In genomic region chr9:21710792-21711191, GRCh38 we compare ENCODE assay signal across 16 cellular contexts.
DNase-seq lines count a peak whose midpoint lies in the region; ATAC-seq and TF ChIP-seq lines count a peak whose summit lies in the region.
"Had no signal": no experiment of that assay in that cellular context is flagged by ENCODE, and none has a peak within 500 bp of the region (broad histone marks: within the 10 kb centered on the region; RNA-seq: fewer than 3 reads in every experiment).

No MANE protein-coding gene starts in this region.

- H3K4me3 Mint-ChIP-seq in T-cell (no peak overlapping the region), type B pancreatic cell (no peak overlapping the region)
- H3K4me3 Mint-ChIP-seq: activated B cell treated with CpG ODN at 0.5 μM for 24 hours had no signal

- peak overlapping the region in 1 of 2 donors; percentile 48 for H3K27ac Mint-ChIP-seq in T-cell
- peak overlapping the region; percentile 37 for H3K27ac Mint-ChIP-seq in type B pancreatic cell
- H3K27ac Mint-ChIP-seq: activated B cell treated with CpG ODN at 0.5 μM for 24 hours had no signal

- DNase-seq in stimulated activated CD4-positive, alpha-beta T cell treated with anti-CD3 and anti-CD28 coated beads, Interleukin-15, amount 100 ng/mL, for 24 hours = peak; percentile 22
- no peak for DNase-seq in stimulated activated CD4-positive, alpha-beta T cell treated with anti-CD3 and anti-CD28 coated beads, Interleukin-4, amount 100 ng/mL, for 1 hour
- DNase-seq in T-cell (peak in 4 of 34 experiments; percentile 9 to 22 (median 13)), fibroblast of pulmonary artery (ENCODE audit: low read depth) (peak; percentile 20), type B pancreatic cell (ENCODE audit: extremely low spot score, unreplicated experiment) (no peak), NOMO-1 treated with dmso at 0.1 percent for 144 hours (lab: John Stamatoyannopoulos, UW; ENCODE audit: unreplicated experiment) (no peak)
- DNase-seq: activated B cell treated with CpG ODN at 0.5 μM for 24 hours, heart left ventricle, left colon, NCI-H1092, OCI-M1, SW 1271, tibial artery had no signal

- CTCF ChIA-PET in T-cell (lab: Charles Lee) = interaction anchor here in 1 of 2 donors (1.0 kb wide), 1 partner anchor 245 kb away, joined by 4 read pairs; no protein-coding TSS in a partner anchor

- no peak overlapping the region for H3K4me3 ChIP-seq in fibroblast of pulmonary artery (replicated peaks; ENCODE audit: low read depth, low read length)
- H3K4me3 ChIP-seq: heart left ventricle, tibial artery had no signal

- no peaks in the 10 kb centered on the region for H3K36me3 Mint-ChIP-seq in T-cell
- H3K36me3 Mint-ChIP-seq in type B pancreatic cell = no peaks in the 10 kb centered on the region

- POLR2A ChIA-PET in T-cell (lab: Charles Lee) = no interaction called here

- H3K4me1 Mint-ChIP-seq in T-cell (peaks cover 8 to 16% (median 13%) of the 10 kb centered on the region in 3 donors), type B pancreatic cell (ENCODE audit: unreplicated experiment) (peaks cover 16% of the 10 kb centered on the region)
- H3K4me1 Mint-ChIP-seq: activated B cell treated with CpG ODN at 0.5 μM for 24 hours had no signal

- peaks cover 0 to 9% of the 10 kb centered on the region in 2 donors for H3K27me3 Mint-ChIP-seq in T-cell
- H3K27me3 Mint-ChIP-seq in type B pancreatic cell = no peaks in the 10 kb centered on the region

- TF ChIP-seq CTCF in fibroblast of pulmonary artery (IDR thresholded peaks at IDR 0.05; ENCODE audit: low read length, missing control alignments) (no peak), type B pancreatic cell (conservative IDR thresholded peaks at IDR 0.05) (no peak)

- peak; percentile 45 to 77 (median 52) for ATAC-seq in T-cell (replicated peaks in 1 of 4)
- no peak for ATAC-seq in GM21723 (IDR thresholded peaks at IDR 0.05; ENCODE audit: unreplicated experiment)
- no peak for ATAC-seq in GM18867 (IDR thresholded peaks at IDR 0.05; ENCODE audit: unreplicated experiment)
- ATAC-seq: heart left ventricle, HepG2, left colon had no signal

- peaks cover 0 to 2% (median 1%) of the 10 kb centered on the region in 3 donors for H3K9me3 Mint-ChIP-seq in T-cell
- H3K9me3 Mint-ChIP-seq in type B pancreatic cell = peaks cover 3% of the 10 kb centered on the region
- H3K9me3 Mint-ChIP-seq: activated B cell treated with CpG ODN at 0.5 μM for 24 hours had no signal

Comparison
In these comparisons a context has a peak if more than half of its experiments do, and no peak if none do; other contexts are left out.
1. DNase-seq: peak in stimulated activated CD4-positive, alpha-beta T cell treated with anti-CD3 and anti-CD28 coated beads, Interleukin-15, amount 100 ng/mL, for 24 hours (single experiment) and fibroblast of pulmonary artery (single experiment); none in stimulated activated CD4-positive, alpha-beta T cell treated with anti-CD3 and anti-CD28 coated beads, Interleukin-4, amount 100 ng/mL, for 1 hour (single experiment), type B pancreatic cell (single experiment) and NOMO-1 treated with dmso at 0.1 percent for 144 hours (single experiment).
2. ATAC-seq: peak in T-cell (4 of 4); none in GM21723 (single experiment) and GM18867 (single experiment).